In the genomic region with DNA sequence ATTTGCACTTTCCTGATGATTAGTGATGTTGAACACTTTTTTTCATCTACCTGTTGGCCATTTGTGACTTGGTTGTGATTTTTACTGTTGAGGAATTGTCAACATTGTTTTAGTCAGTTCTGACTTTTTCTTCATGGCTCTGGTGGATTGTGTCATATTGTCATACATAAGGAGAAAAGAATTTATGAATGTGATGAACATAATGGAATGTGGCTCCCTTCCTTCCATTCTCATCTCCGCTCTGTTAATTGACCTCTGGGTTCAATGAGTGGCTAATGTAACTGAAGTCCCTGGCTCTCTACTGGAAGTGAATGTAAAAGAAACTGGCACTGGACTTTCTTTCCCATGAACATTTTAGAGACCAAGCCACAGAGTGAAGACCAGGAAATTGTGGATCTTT, we compare ENCODE assay signal across 1 cellular context.
TF ChIP-seq lines count a peak whose summit lies in the region.

No MANE protein-coding gene starts in this region.

TF ChIP-seq in WTC11, 78 proteins besides CTCF, POLR2A, EP300 and RAD21 (continued from another document):
- TF ChIP-seq NR3C1 (CRISPR knock-in tag; conservative IDR thresholded peaks at IDR 0.05; ENCODE audit: low read depth) (no peak), ZNF121 (CRISPR knock-in tag; IDR thresholded peaks at IDR 0.05) (no peak), FOXP1 (CRISPR knock-in tag; IDR thresholded peaks at IDR 0.05; ENCODE audit: borderline replicate concordance) (no peak), CREM (CRISPR knock-in tag; IDR thresholded peaks at IDR 0.05) (no peak), JUN (CRISPR knock-in tag; IDR thresholded peaks at IDR 0.05) (no peak), NR1H2 (CRISPR knock-in tag; IDR thresholded peaks at IDR 0.05) (no peak)
- TF ChIP-seq, protein P1, sequence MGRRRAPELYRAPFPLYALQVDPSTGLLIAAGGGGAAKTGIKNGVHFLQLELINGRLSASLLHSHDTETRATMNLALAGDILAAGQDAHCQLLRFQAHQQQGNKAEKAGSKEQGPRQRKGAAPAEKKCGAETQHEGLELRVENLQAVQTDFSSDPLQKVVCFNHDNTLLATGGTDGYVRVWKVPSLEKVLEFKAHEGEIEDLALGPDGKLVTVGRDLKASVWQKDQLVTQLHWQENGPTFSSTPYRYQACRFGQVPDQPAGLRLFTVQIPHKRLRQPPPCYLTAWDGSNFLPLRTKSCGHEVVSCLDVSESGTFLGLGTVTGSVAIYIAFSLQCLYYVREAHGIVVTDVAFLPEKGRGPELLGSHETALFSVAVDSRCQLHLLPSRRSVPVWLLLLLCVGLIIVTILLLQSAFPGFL (CRISPR knock-in tag; IDR thresholded peaks at IDR 0.05; ENCODE audit: borderline replicate concordance): no peak
- TF ChIP-seq, protein P2, sequence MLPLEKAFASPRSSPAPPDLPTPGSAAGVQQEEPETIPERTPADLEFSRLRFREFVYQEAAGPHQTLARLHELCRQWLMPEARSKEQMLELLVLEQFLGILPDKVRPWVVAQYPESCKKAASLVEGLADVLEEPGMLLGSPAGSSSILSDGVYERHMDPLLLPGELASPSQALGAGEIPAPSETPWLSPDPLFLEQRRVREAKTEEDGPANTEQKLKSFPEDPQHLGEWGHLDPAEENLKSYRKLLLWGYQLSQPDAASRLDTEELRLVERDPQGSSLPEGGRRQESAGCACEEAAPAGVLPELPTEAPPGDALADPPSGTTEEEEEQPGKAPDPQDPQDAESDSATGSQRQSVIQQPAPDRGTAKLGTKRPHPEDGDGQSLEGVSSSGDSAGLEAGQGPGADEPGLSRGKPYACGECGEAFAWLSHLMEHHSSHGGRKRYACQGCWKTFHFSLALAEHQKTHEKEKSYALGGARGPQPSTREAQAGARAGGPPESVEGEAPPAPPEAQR (CRISPR knock-in tag; IDR thresholded peaks at IDR 0.05): no peak
- TF ChIP-seq, protein P3, sequence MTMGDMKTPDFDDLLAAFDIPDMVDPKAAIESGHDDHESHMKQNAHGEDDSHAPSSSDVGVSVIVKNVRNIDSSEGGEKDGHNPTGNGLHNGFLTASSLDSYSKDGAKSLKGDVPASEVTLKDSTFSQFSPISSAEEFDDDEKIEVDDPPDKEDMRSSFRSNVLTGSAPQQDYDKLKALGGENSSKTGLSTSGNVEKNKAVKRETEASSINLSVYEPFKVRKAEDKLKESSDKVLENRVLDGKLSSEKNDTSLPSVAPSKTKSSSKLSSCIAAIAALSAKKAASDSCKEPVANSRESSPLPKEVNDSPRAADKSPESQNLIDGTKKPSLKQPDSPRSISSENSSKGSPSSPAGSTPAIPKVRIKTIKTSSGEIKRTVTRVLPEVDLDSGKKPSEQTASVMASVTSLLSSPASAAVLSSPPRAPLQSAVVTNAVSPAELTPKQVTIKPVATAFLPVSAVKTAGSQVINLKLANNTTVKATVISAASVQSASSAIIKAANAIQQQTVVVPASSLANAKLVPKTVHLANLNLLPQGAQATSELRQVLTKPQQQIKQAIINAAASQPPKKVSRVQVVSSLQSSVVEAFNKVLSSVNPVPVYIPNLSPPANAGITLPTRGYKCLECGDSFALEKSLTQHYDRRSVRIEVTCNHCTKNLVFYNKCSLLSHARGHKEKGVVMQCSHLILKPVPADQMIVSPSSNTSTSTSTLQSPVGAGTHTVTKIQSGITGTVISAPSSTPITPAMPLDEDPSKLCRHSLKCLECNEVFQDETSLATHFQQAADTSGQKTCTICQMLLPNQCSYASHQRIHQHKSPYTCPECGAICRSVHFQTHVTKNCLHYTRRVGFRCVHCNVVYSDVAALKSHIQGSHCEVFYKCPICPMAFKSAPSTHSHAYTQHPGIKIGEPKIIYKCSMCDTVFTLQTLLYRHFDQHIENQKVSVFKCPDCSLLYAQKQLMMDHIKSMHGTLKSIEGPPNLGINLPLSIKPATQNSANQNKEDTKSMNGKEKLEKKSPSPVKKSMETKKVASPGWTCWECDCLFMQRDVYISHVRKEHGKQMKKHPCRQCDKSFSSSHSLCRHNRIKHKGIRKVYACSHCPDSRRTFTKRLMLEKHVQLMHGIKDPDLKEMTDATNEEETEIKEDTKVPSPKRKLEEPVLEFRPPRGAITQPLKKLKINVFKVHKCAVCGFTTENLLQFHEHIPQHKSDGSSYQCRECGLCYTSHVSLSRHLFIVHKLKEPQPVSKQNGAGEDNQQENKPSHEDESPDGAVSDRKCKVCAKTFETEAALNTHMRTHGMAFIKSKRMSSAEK (CRISPR knock-in tag; IDR thresholded peaks at IDR 0.05; ENCODE audit: borderline replicate concordance): no peak
